Comparison of ENCODE assay signal across 10 cellular contexts in the genomic region with DNA sequence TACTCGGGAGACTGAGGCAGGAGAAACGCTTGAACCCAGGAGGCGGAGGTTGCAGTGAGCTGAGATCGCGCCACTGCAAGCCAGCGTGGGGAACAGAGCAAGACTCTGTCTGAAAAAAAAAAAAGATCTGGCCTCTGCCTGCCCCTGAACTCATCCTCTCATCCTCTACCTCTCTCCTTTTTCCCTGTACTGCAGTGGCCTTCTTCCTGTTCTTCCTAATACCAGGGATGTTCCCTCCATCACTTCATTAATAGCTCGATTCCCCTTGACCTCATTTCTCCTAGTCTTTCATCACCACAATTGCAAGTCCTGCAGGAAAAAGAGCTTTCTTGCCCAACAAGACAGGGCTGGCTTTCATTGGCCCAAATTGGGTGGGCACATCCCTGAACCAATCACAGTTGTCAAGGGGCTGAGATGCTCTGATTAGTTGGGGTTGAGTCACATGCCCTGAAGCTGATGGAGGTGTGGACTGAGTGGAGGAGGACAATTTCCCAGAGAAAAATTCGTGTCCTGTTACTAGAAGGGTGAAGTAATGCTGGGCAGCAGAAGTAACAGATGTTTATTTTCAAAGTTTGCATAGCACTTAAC.
A peak's percentile ranks its signal among the peaks of the same experiment; 100 is the strongest.
DNase-seq lines count a peak whose midpoint lies in the region; ATAC-seq and FAIRE-seq lines count a peak whose summit lies in the region.
"Had no signal": no experiment of that assay in that cellular context is flagged by ENCODE, and none has a peak within 500 bp of the region (broad histone marks: within the 10 kb centered on the region; RNA-seq: fewer than 3 reads in every experiment).

No MANE protein-coding gene starts in this region.

- H3K36me3 ChIP-seq in mesenchymal stem cell (ENCODE audit: control insufficient read depth in 1 of 2, insufficient read depth in 2 of 2, low read depth in 1 of 2, low read length in 2 of 2): no peaks in the 10 kb centered on the region

- ATAC-seq in HG03280 (IDR thresholded peaks at IDR 0.05; ENCODE audit: unreplicated experiment) (no peak), GM18867 (IDR thresholded peaks at IDR 0.05; ENCODE audit: unreplicated experiment) (no peak)

- no peak overlapping the region for H3K14ac ChIP-seq in mesenchymal stem cell (ENCODE audit: low read length in 2 of 2)

- no peak overlapping the region for H2BK12ac ChIP-seq in mesenchymal stem cell (ENCODE audit: low read length in 2 of 2)

- WGBS in mesenchymal stem cell: 76% methylated on average over 8 of the region's 8 CpGs

- H3K18ac ChIP-seq in mesenchymal stem cell (ENCODE audit: low read depth in 1 of 2, low read length in 2 of 2): no peak overlapping the region

- H2BK5ac ChIP-seq in mesenchymal stem cell (ENCODE audit: low read depth, low read length, poor library complexity, severe bottlenecking): no peak overlapping the region

- H3K27me3 ChIP-seq in mesenchymal stem cell (ENCODE audit: control insufficient read depth in 1 of 2, insufficient read depth in 1 of 2, low read length in 2 of 2): no peaks in the 10 kb centered on the region

- H3K79me1 ChIP-seq in mesenchymal stem cell (replicated peaks; ENCODE audit: low read length, poor library complexity, severe bottlenecking): peaks cover 1% of the 10 kb centered on the region

- H2AK5ac ChIP-seq in mesenchymal stem cell (ENCODE audit: low read length, severe bottlenecking): no peak overlapping the region

- H2AFZ ChIP-seq in mesenchymal stem cell (ENCODE audit: low read depth, low read length): peak overlapping the region; percentile 76

- no peak overlapping the region for H3K27ac ChIP-seq in mesenchymal stem cell (ENCODE audit: low read length, poor library complexity, severe bottlenecking)

- no peak overlapping the region for H3K4me2 ChIP-seq in mesenchymal stem cell (ENCODE audit: low read length, poor library complexity, severe bottlenecking)

- H4K91ac ChIP-seq in mesenchymal stem cell (ENCODE audit: low read length): no peak overlapping the region

- H2BK15ac ChIP-seq in mesenchymal stem cell (ENCODE audit: low read depth, poor library complexity, severe bottlenecking): no peak overlapping the region

- peak overlapping the region; percentile 72 for H4K8ac ChIP-seq in mesenchymal stem cell (ENCODE audit: low read length)

- H3K4me1 ChIP-seq in mesenchymal stem cell (ENCODE audit: control insufficient read depth, insufficient read depth, low read depth, low read length): peaks cover 2% of the 10 kb centered on the region

- peak overlapping the region in 1 of 2 experiments; percentile 18 for H3K4ac ChIP-seq in mesenchymal stem cell (ENCODE audit: low read depth in 1 of 2, low read length in 2 of 2)

- no peak overlapping the region for H3K4me3 ChIP-seq in mesenchymal stem cell (ENCODE audit: insufficient read depth in 1 of 2, low read depth in 1 of 2, low read length in 2 of 2)

- H3K9me3 ChIP-seq in mesenchymal stem cell (ENCODE audit: control insufficient read depth, low read length): no peaks in the 10 kb centered on the region

- FAIRE-seq in HTR-8/SVneo (lab: Jason Lieb, UNC): peak; percentile 98
- FAIRE-seq: endometrium had no signal

- no peak overlapping the region for H2BK120ac ChIP-seq in mesenchymal stem cell (ENCODE audit: low read depth, low read length)

- no peak overlapping the region for H3K9ac ChIP-seq in mesenchymal stem cell (ENCODE audit: low read length)

- H3K23ac ChIP-seq in mesenchymal stem cell (ENCODE audit: low read length in 2 of 2): no peak overlapping the region

- DNase-seq in COLO829 (ENCODE audit: low spot score) (peak; percentile 9), HTR-8/SVneo (ENCODE audit: insufficient read length, low spot score) (peak; percentile 87), amniotic stem cell (lab: John Stamatoyannopoulos, UW) (peak; percentile 33), mesenchymal stem cell (peak; percentile 93), NCI-H69 (lab: John Stamatoyannopoulos, UW) (no peak), mesenteric fat pad (ENCODE audit: low spot score) (no peak)
- DNase-seq: H9 had no signal

Comparison
In these comparisons a context has a peak if more than half of its experiments do, and no peak if none do; other contexts are left out.
1. DNase-seq: peak in COLO829 (single experiment), HTR-8/SVneo (single experiment), amniotic stem cell (single experiment) and mesenchymal stem cell (single experiment); none in NCI-H69 (single experiment) and mesenteric fat pad (single experiment).